In the genomic region with DNA sequence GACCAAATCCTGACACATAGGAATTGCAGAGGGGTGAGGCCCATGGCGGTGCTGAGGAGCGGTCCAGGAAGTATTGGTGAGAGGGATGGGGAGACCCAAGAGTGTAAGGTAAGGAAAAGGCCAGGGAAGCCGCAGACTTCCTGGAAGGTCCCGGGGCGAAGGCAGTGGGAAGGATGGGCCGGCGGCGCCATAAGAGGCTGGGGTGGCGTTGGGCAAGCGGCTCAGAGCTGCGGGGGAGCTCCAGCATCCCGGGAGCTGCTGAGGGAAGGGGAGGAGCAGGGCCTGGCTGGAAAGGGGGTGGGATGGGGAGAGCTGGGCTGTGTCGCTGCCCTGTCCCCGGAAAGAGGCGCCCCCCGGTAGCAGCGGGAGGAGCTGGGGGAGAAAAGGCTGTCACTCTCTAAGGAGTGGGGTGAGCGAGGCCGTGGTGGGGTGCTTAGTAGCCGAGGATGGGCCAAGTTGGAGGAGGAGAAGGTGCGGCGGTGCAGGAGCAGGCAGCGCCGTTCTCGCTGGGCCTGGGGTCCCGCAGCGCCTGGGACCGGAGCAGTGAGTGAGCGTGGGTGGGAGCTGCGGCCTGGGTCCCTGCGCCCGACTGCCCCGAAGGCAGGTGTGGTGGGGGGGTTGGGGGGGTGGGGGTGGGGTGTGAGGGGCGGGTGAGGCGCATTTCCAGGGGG, we compare ENCODE assay signal across 21 cellular contexts. TPM values are rescaled to one million over a fixed set of nuclear protein-coding genes. Genes with fewer than 3 reads are reported as not detected.
DNase-seq lines count a peak whose midpoint lies in the region; ATAC-seq and TF ChIP-seq lines count a peak whose summit lies in the region.
"Had no signal": no experiment of that assay in that cellular context is flagged by ENCODE, and none has a peak within 500 bp of the region (broad histone marks: within the 10 kb centered on the region; RNA-seq: fewer than 3 reads in every experiment).

No MANE protein-coding gene starts in this region.

- no peak for TF ChIP-seq EP300 in esophagus muscularis mucosa (IDR thresholded peaks at IDR 0.05)

- no peaks in the 10 kb centered on the region for H3K27me3 ChIP-seq in H7 (ENCODE audit: control insufficient read depth, insufficient read depth, low read length)
- H3K27me3 ChIP-seq in esophagus muscularis mucosa: peaks cover 0 to 21% (median 0%) of the 10 kb centered on the region in 4 donors
- no peaks in the 10 kb centered on the region for H3K27me3 ChIP-seq in testis

- H3K9me3 ChIP-seq in esophagus muscularis mucosa (no peaks in the 10 kb centered on the region), testis (no peaks in the 10 kb centered on the region)
- H3K9me3 ChIP-seq: HAP-1 had no signal

- TF ChIP-seq CTCF in esophagus muscularis mucosa (IDR thresholded peaks at IDR 0.05): no peak
- no peak for TF ChIP-seq CTCF in testis (IDR thresholded peaks at IDR 0.05)
- no peak for TF ChIP-seq CTCF in activated CD8-positive, alpha-beta T cell treated with anti-CD3 and anti-CD28 coated beads for 36 hours (IDR thresholded peaks at IDR 0.05)

- H3K36me3 ChIP-seq in H7 (replicated peaks; ENCODE audit: control insufficient read depth, insufficient read depth, low read length) (no peaks in the 10 kb centered on the region), esophagus muscularis mucosa (no peaks in the 10 kb centered on the region), testis (ENCODE audit: low read depth, missing control alignments) (no peaks in the 10 kb centered on the region)
- H3K36me3 ChIP-seq: HAP-1 had no signal

- no peak for ATAC-seq in activated CD8-positive, alpha-beta memory T cell treated with anti-CD3 and anti-CD28 coated beads, Interleukin-2, amount 10 ng/mL, durations not matched to agents 7 days and 5 days
- ATAC-seq in activated CD8-positive, alpha-beta T cell treated with anti-CD3 and anti-CD28 coated beads for 36 hours: no peak
- ATAC-seq: GM12878 had no signal

- CTCF ChIA-PET in activated CD8-positive, alpha-beta memory T cell treated with anti-CD3 and anti-CD28 coated beads, Interleukin-2, amount 10 ng/mL, durations not matched to agents 7 days and 5 days (lab: Charles Lee): no interaction called here
- CTCF ChIA-PET in activated CD8-positive, alpha-beta T cell treated with anti-CD3 and anti-CD28 coated beads for 36 hours (lab: Charles Lee): no interaction called here

- DNase-seq in activated CD8-positive, alpha-beta memory T cell treated with anti-CD3 and anti-CD28 coated beads, Interleukin-2, amount 10 ng/mL, durations not matched to agents 7 days and 5 days: peak; percentile 16
- no peak for DNase-seq in activated CD8-positive, alpha-beta memory T cell treated with anti-CD3 and anti-CD28 coated beads, Interleukin-2, amount 50 U/mL, for 4 hours
- peak; percentile 35 for DNase-seq in H7
- DNase-seq in esophagus muscularis mucosa (ENCODE audit: extremely low spot score): peak; percentile 39
- DNase-seq in testis: no peak
- DNase-seq in ecto neural progenitor cell (ENCODE audit: low spot score): no peak
- no peak for DNase-seq in activated CD8-positive, alpha-beta T cell treated with anti-CD3 and anti-CD28 coated beads for 36 hours
- no peak for DNase-seq in NCI-H2227 treated with DMSO at 0.1 percent for 48 hours (lab: John Stamatoyannopoulos, UW)
- DNase-seq: C1 segment of cervical spinal cord; Calu3; CD4-positive, alpha-beta memory T cell; COR-L47; DMS53; DND-41; GM23248; HFFc6 had no signal

- H3K36me3 Mint-ChIP-seq in activated CD8-positive, alpha-beta memory T cell treated with anti-CD3 and anti-CD28 coated beads, Interleukin-2, amount 10 ng/mL, durations not matched to agents 7 days and 5 days: no peaks in the 10 kb centered on the region
- H3K36me3 Mint-ChIP-seq in activated CD8-positive, alpha-beta T cell treated with anti-CD3 and anti-CD28 coated beads for 36 hours (ENCODE audit: low read depth): no peaks in the 10 kb centered on the region

- intact Hi-C loops in esophagus muscularis mucosa (cut with DNase I): no loop called here
- intact Hi-C loops in testis (cut with DNase I; ENCODE audit: low total_unique reads): no loop called here
- intact Hi-C loops in activated CD8-positive, alpha-beta T cell treated with anti-CD3 and anti-CD28 coated beads for 36 hours (cut with micrococcal nuclease): no loop called here

- H3K4me1 ChIP-seq in esophagus muscularis mucosa: no peaks in the 10 kb centered on the region
- no peaks in the 10 kb centered on the region for H3K4me1 ChIP-seq in testis
- H3K4me1 ChIP-seq: HAP-1 had no signal

- H3K4me3 Mint-ChIP-seq in activated CD8-positive, alpha-beta memory T cell treated with anti-CD3 and anti-CD28 coated beads, Interleukin-2, amount 10 ng/mL, durations not matched to agents 7 days and 5 days: no peak overlapping the region
- no peak overlapping the region for H3K4me3 Mint-ChIP-seq in activated CD8-positive, alpha-beta T cell treated with anti-CD3 and anti-CD28 coated beads for 36 hours
- H3K4me3 Mint-ChIP-seq: CD4-positive, alpha-beta memory T cell; HFFc6 had no signal

- TF ChIP-seq POLR2A in esophagus muscularis mucosa (IDR thresholded peaks at IDR 0.05; ENCODE audit: low read depth): no peak
- TF ChIP-seq POLR2A in testis (IDR thresholded peaks at IDR 0.05): no peak

- no peak overlapping the region for H3K27ac ChIP-seq in esophagus muscularis mucosa (replicated peaks in 1 of 4)
- H3K27ac ChIP-seq in testis: no peak overlapping the region
- H3K27ac ChIP-seq: 22Rv1, GM23248 had no signal

- POLR2A ChIA-PET in activated CD8-positive, alpha-beta T cell treated with anti-CD3 and anti-CD28 coated beads for 36 hours (lab: Charles Lee): no interaction called here

- no peaks in the 10 kb centered on the region for H3K9me3 Mint-ChIP-seq in activated CD8-positive, alpha-beta memory T cell treated with anti-CD3 and anti-CD28 coated beads, Interleukin-2, amount 10 ng/mL, durations not matched to agents 7 days and 5 days (ENCODE audit: low read depth)
- H3K9me3 Mint-ChIP-seq in activated CD8-positive, alpha-beta T cell treated with anti-CD3 and anti-CD28 coated beads for 36 hours: peaks cover 3% of the 10 kb centered on the region

- H3K27me3 Mint-ChIP-seq in activated CD8-positive, alpha-beta memory T cell treated with anti-CD3 and anti-CD28 coated beads, Interleukin-2, amount 10 ng/mL, durations not matched to agents 7 days and 5 days: peaks cover 25% of the 10 kb centered on the region
- peaks cover 1% of the 10 kb centered on the region for H3K27me3 Mint-ChIP-seq in activated CD8-positive, alpha-beta T cell treated with anti-CD3 and anti-CD28 coated beads for 36 hours

- H3K4me1 Mint-ChIP-seq in activated CD8-positive, alpha-beta memory T cell treated with anti-CD3 and anti-CD28 coated beads, Interleukin-2, amount 10 ng/mL, durations not matched to agents 7 days and 5 days: no peaks in the 10 kb centered on the region
- H3K4me1 Mint-ChIP-seq in activated CD8-positive, alpha-beta T cell treated with anti-CD3 and anti-CD28 coated beads for 36 hours (ENCODE audit: low read depth): no peaks in the 10 kb centered on the region
- H3K4me1 Mint-ChIP-seq: CD4-positive, alpha-beta memory T cell had no signal

- H3K27ac Mint-ChIP-seq in activated CD8-positive, alpha-beta memory T cell treated with anti-CD3 and anti-CD28 coated beads, Interleukin-2, amount 10 ng/mL, durations not matched to agents 7 days and 5 days: no peak overlapping the region
- H3K27ac Mint-ChIP-seq in activated CD8-positive, alpha-beta T cell treated with anti-CD3 and anti-CD28 coated beads for 36 hours: no peak overlapping the region
- H3K27ac Mint-ChIP-seq: CD4-positive, alpha-beta memory T cell; HFFc6 had no signal

- WGBS in esophagus muscularis mucosa: 83% methylated on average over 34 of the region's 35 CpGs
- whole genome bisulfite sequencing in testis, 2 donors: 54 to 59% methylated on average over 25 to 35 of the region's 35 CpGs

- H3K4me3 ChIP-seq in H7 (ENCODE audit: insufficient read depth, low read depth, low read length) (no peak overlapping the region), esophagus muscularis mucosa (no peak overlapping the region), testis (peak overlapping the region; percentile 18 to 38)
- H3K4me3 ChIP-seq: GM12878, GM23248, HAP-1 had no signal

RNA-seq across cellular contexts. Expression of a gene that starts 30.7 kb away (rescaled TPM):
- not detected for total RNA-seq in activated CD8-positive, alpha-beta memory T cell treated with anti-CD3 and anti-CD28 coated beads, Interleukin-2, amount 10 ng/mL, durations not matched to agents 7 days and 5 days
- total RNA-seq in H7 (2014; rRNA removed; shearing (Covaris generic)): 0.10 TPM in 1 of 2 replicates, not detected in the other
- total RNA-seq in esophagus muscularis mucosa (1 to 10 TPM in 1 of 4 donors, under 1 TPM in 3; 0.32 to 2.0 (median 0.91) TPM), testis (1 to 10 TPM in 1 of 2 donors, under 1 TPM in 1; 0.43 to 2.4 TPM)
- 1.1 TPM for polyA plus RNA-seq in testis (ENCODE audit: insufficient read depth, low read depth, low replicate concordance)
- not detected for total RNA-seq in activated CD8-positive, alpha-beta T cell treated with anti-CD3 and anti-CD28 coated beads for 36 hours
- total RNA-seq: Calu3; CD4-positive, alpha-beta memory T cell; GM12878; GM23248; H4; HFFc6 had no signal
- polyA plus RNA-seq: BJ; CD4-positive, alpha-beta memory T cell; GM12878 had no signal

Comparison
In these comparisons a context has a peak if more than half of its experiments do, and no peak if none do; other contexts are left out.
1. DNase-seq: peak in activated CD8-positive, alpha-beta memory T cell treated with anti-CD3 and anti-CD28 coated beads, Interleukin-2, amount 10 ng/mL, durations not matched to agents 7 days and 5 days (single experiment), H7 (single experiment) and esophagus muscularis mucosa (single experiment); none in activated CD8-positive, alpha-beta memory T cell treated with anti-CD3 and anti-CD28 coated beads, Interleukin-2, amount 50 U/mL, for 4 hours (single experiment), testis (single experiment), ecto neural progenitor cell (single experiment), activated CD8-positive, alpha-beta T cell treated with anti-CD3 and anti-CD28 coated beads for 36 hours (single experiment) and NCI-H2227 treated with DMSO at 0.1 percent for 48 hours (single experiment).
2. H3K4me3 ChIP-seq: peak in testis (2 of 2); none in H7 (single experiment) and esophagus muscularis mucosa (0 of 4).